9 cellular contexts compared by ENCODE assay signal in the genomic region with DNA sequence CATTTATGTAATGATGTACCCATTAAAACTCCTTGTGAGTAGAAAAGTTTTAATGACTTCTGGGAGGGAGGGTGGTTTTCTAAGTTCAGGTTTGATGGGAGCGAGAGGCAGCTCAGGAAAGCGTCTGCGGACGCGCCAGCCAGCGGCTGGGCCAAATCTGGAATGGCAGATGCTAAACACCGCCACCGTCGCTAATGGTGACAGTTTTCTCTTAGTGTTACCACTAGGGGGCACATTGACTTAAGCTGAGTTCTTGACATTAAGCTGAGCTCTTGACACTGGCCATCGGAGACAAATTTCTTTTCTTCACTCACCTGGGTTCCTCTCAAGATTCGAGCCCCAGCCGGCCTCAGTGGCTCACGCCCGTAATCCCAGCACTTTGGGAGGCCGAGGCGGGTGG. TPM values are rescaled to one million over a fixed set of nuclear protein-coding genes. Genes with fewer than 3 reads are reported as not detected.
DNase-seq lines count a peak whose midpoint lies in the region; ATAC-seq and TF ChIP-seq lines count a peak whose summit lies in the region.
"Had no signal": no experiment of that assay in that cellular context is flagged by ENCODE, and none has a peak within 500 bp of the region (broad histone marks: within the 10 kb centered on the region; RNA-seq: fewer than 3 reads in every experiment).

No MANE protein-coding gene starts in this region.

- ATAC-seq in stimulated activated naive CD8-positive, alpha-beta T cell treated with anti-CD3 and anti-CD28 coated beads, Interleukin-15, Interleukin-2, amounts not matched to agents 100 U/mL and 50 U/mL, for 24 hours = no peak
- ATAC-seq in GM18873 (IDR thresholded peaks at IDR 0.05; ENCODE audit: low FRiP score, unreplicated experiment) (no peak), HG02870 (IDR thresholded peaks at IDR 0.05; ENCODE audit: unreplicated experiment) (no peak), HG02798 (IDR thresholded peaks at IDR 0.05; ENCODE audit: poor library complexity, unreplicated experiment) (no peak)

- POLR2A ChIA-PET in RWPE1 (lab: Yijun Ruan, JAX; ENCODE audit: low non-redundant PET) = no interaction called here

- DNase-seq in stimulated activated CD4-positive, alpha-beta T cell treated with anti-CD3 and anti-CD28 coated beads, Interleukin-15, amount 100 ng/mL, for 24 hours = peak; percentile 45
- no peak for DNase-seq in stimulated activated CD4-positive, alpha-beta T cell treated with anti-CD3 and anti-CD28 coated beads, Interleukin-1b, Interleukin-23, amount 100 ng/mL, for 48 hours
- DNase-seq in RWPE1 (ENCODE audit: low spot score) (no peak), fibroblast of villous mesenchyme (ENCODE audit: low read depth) (peak; percentile 41)
- peak; percentile 23 for DNase-seq in stimulated activated naive CD8-positive, alpha-beta T cell treated with anti-CD3 and anti-CD28 coated beads, Interleukin-15, Interleukin-2, amounts not matched to agents 100 U/mL and 50 U/mL, for 24 hours
- DNase-seq: activated naive CD8-positive, alpha-beta T cell treated with anti-CD3 and anti-CD28 coated beads, Interleukin-2, amount 10 ng/mL, durations not matched to agents 7 days and 5 days had no signal

- 0 out of 2 replicates have a peak, but pooled peaks have one; percentile 17 for TF ChIP-seq CTCF in RWPE1 (conservative IDR thresholded peaks at IDR 0.05; ENCODE audit: low read depth)
- peak; percentile 53 for TF ChIP-seq CTCF in fibroblast of villous mesenchyme (IDR thresholded peaks at IDR 0.05; ENCODE audit: insufficient read depth, low read depth, low read length)

- CTCF ChIA-PET in RWPE1 (lab: Yijun Ruan, JAX) = interaction anchor here (0.6 to 0.7 kb wide), 3 partner anchors 45 to 557 kb away, joined by 3 to 4 read pairs (median 4); no protein-coding TSS in a partner anchor

- H3K4me3 ChIP-seq in fibroblast of villous mesenchyme (ENCODE audit: low read depth, low read length) = no peak overlapping the region

- peak overlapping the region; percentile 60; the same call in 1 of the 2 replicates for H3K27ac ChIP-seq in RWPE1

RNA-seq across cellular contexts. Expression of gene TRPV1, which starts 6.7 kb away (rescaled TPM):
- total RNA-seq in fibroblast of villous mesenchyme = 2.2 and 2.9 TPM in 2 replicates

RNA-seq across cellular contexts. Expression of gene SHPK, which starts 33.6 kb away (rescaled TPM):
- 8.6 and 11.6 TPM in 2 replicates for total RNA-seq in fibroblast of villous mesenchyme

RNA-seq across cellular contexts. Expression of gene CTNS, which starts 34.1 kb away (rescaled TPM):
- total RNA-seq in fibroblast of villous mesenchyme = 25.9 and 31.6 TPM in 2 replicates

RNA-seq across cellular contexts. Expression of gene TRPV3, which starts 44.9 kb away (rescaled TPM):
- total RNA-seq in fibroblast of villous mesenchyme = 0.43 and 1.3 TPM in 2 replicates

Comparison
In these comparisons a context has a peak if more than half of its experiments do, and no peak if none do; other contexts are left out.
1. DNase-seq: peak in stimulated activated CD4-positive, alpha-beta T cell treated with anti-CD3 and anti-CD28 coated beads, Interleukin-15, amount 100 ng/mL, for 24 hours (single experiment), fibroblast of villous mesenchyme (single experiment) and stimulated activated naive CD8-positive, alpha-beta T cell treated with anti-CD3 and anti-CD28 coated beads, Interleukin-15, Interleukin-2, amounts not matched to agents 100 U/mL and 50 U/mL, for 24 hours (single experiment); none in stimulated activated CD4-positive, alpha-beta T cell treated with anti-CD3 and anti-CD28 coated beads, Interleukin-1b, Interleukin-23, amount 100 ng/mL, for 48 hours (single experiment) and RWPE1 (single experiment).